Comparison of ENCODE assay signal across 9 cellular contexts in genomic region chr15:77069521-77070121, GRCh38. TPM values are rescaled to one million over a fixed set of nuclear protein-coding genes. Genes with fewer than 3 reads are reported as not detected.
DNase-seq lines count a peak whose midpoint lies in the region; ATAC-seq, FAIRE-seq and TF ChIP-seq lines count a peak whose summit lies in the region.
"Had no signal": no experiment of that assay in that cellular context is flagged by ENCODE, and none has a peak within 500 bp of the region (broad histone marks: within the 10 kb centered on the region; RNA-seq: fewer than 3 reads in every experiment).

No MANE protein-coding gene starts in this region.

- H3K4me1 ChIP-seq in HUES48 (ENCODE audit: control insufficient read depth, insufficient read depth, low read length) (peaks cover 17% of the 10 kb centered on the region), astrocyte (ENCODE audit: insufficient read depth, low read length) (peaks cover 21% of the 10 kb centered on the region), left lung (peaks cover 36 to 61% of the 10 kb centered on the region in 2 donors), thymus (ENCODE audit: control insufficient read depth, insufficient read depth, low read length) (peaks cover 14% of the 10 kb centered on the region)

- intact Hi-C loops in left lung (cut with DNase I): no loop called here

- H3K9ac ChIP-seq in HUES48 (ENCODE audit: low read depth, low read length) (no peak overlapping the region), astrocyte (ENCODE audit: low read length) (peak overlapping the region; percentile 90)

- peaks cover 9% of the 10 kb centered on the region; the same call in 1 of the 2 replicates for H3K36me3 ChIP-seq in HUES48 (ENCODE audit: control insufficient read depth, insufficient read depth, low read length)
- no peaks in the 10 kb centered on the region for H3K36me3 ChIP-seq in astrocyte (ENCODE audit: insufficient read depth, low read length)
- H3K36me3 ChIP-seq in left lung: no peaks in the 10 kb centered on the region
- H3K36me3 ChIP-seq in thymus (ENCODE audit: control insufficient read depth, insufficient read depth): no peaks in the 10 kb centered on the region

- peak overlapping the region; percentile 92 for H3K4me3 Mint-ChIP-seq in astrocyte (ENCODE audit: unreplicated experiment)

- peaks cover 49% of the 10 kb centered on the region for H4K20me1 ChIP-seq in astrocyte (ENCODE audit: insufficient read depth, low read length)

- H3K9me3 Mint-ChIP-seq in astrocyte (ENCODE audit: unreplicated experiment): no peaks in the 10 kb centered on the region

- TF ChIP-seq CTCF in AG10803 (conservative IDR thresholded peaks at IDR 0.05; ENCODE audit: low read length) (no peak), astrocyte (IDR thresholded peaks at IDR 0.05; ENCODE audit: insufficient read depth, low read depth, low read length) (no peak), left lung (IDR thresholded peaks at IDR 0.05) (no peak)

- no peak for FAIRE-seq in astrocyte (lab: Jason Lieb, UNC)
- FAIRE-seq: islet of Langerhans had no signal

- DNase-seq in AG10803 (ENCODE audit: low read depth) (no peak), astrocyte (ENCODE audit: low read depth) (no peak), left lung (peak in 1 of 2 donors; percentile 53)
- no peak for DNase-seq in activated effector memory CD4-positive, alpha-beta T cell treated with Interleukin-2 at 50 U/mL for 16 hours

- H3K36me3 Mint-ChIP-seq in astrocyte (ENCODE audit: low read depth, unreplicated experiment): no peaks in the 10 kb centered on the region

- H3K27me3 Mint-ChIP-seq in astrocyte (ENCODE audit: low read depth, unreplicated experiment): peaks cover 3% of the 10 kb centered on the region

- 51% methylated on average over 13 of the region's 13 CpGs for WGBS in thymus

- peak overlapping the region; percentile 29 for H3K27ac Mint-ChIP-seq in astrocyte (ENCODE audit: unreplicated experiment)

- no peak overlapping the region for H2AFZ ChIP-seq in astrocyte (ENCODE audit: low read depth, low read length)

- peaks cover 15% of the 10 kb centered on the region for H3K4me1 Mint-ChIP-seq in astrocyte (ENCODE audit: low read depth, unreplicated experiment)

- H3K4me2 ChIP-seq in astrocyte (ENCODE audit: low read length): peak overlapping the region; percentile 99

- no peak overlapping the region for H3K27ac ChIP-seq in HUES48 (ENCODE audit: low read depth, low read length)
- H3K27ac ChIP-seq in astrocyte (ENCODE audit: low read depth, low read length): no peak overlapping the region
- H3K27ac ChIP-seq in left lung: peak overlapping the region; percentile 87 to 94
- no peak overlapping the region for H3K27ac ChIP-seq in thymus (ENCODE audit: low read depth)

- ATAC-seq in left lung (peak; percentile 63), HG03045 (IDR thresholded peaks at IDR 0.05; ENCODE audit: unreplicated experiment) (no peak), HG03135 (IDR thresholded peaks at IDR 0.05; ENCODE audit: unreplicated experiment) (no peak)

- H3K27me3 ChIP-seq in HUES48 (ENCODE audit: control insufficient read depth, insufficient read depth, low read length) (peaks cover 4% of the 10 kb centered on the region), astrocyte (ENCODE audit: insufficient read depth, low read length) (peaks cover 9% of the 10 kb centered on the region), left lung (no peaks in the 10 kb centered on the region), thymus (ENCODE audit: control insufficient read depth, insufficient read depth) (no peaks in the 10 kb centered on the region)

- H3K9me3 ChIP-seq in HUES48 (ENCODE audit: control insufficient read depth, insufficient read depth, low read length): no peaks in the 10 kb centered on the region
- H3K9me3 ChIP-seq in astrocyte (ENCODE audit: insufficient read depth, low read depth, low read length): no peaks in the 10 kb centered on the region
- H3K9me3 ChIP-seq in left lung: no peaks in the 10 kb centered on the region
- peaks cover 2% of the 10 kb centered on the region for H3K9me3 ChIP-seq in thymus (ENCODE audit: control insufficient read depth)

- H3K79me2 ChIP-seq in astrocyte (ENCODE audit: insufficient read depth, low read length): peaks cover 55% of the 10 kb centered on the region

- H3K4me3 ChIP-seq in AG10803 (ENCODE audit: low read length) (peak overlapping the region; percentile 76), HUES48 (ENCODE audit: low read depth, low read length) (peak overlapping the region; percentile 78), astrocyte (ENCODE audit: insufficient read depth, low read depth, low read length) (peak overlapping the region; percentile 82), left lung (peak overlapping the region; percentile 65 to 72), thymus (ENCODE audit: low read length) (peak overlapping the region; percentile 87)

RNA-seq across cellular contexts. Expression of gene TSPAN3, which starts 1.3 kb away (rescaled TPM):
- total RNA-seq in astrocyte: 223 and 245 TPM in 2 replicates
- 100 to 1,000 TPM; 385 to 645 TPM for total RNA-seq in left lung
- 127 TPM for polyA plus RNA-seq in thymus

Comparison
In these comparisons a context has a peak if more than half of its experiments do, and no peak if none do; other contexts are left out.
1. H3K27ac ChIP-seq: peak in left lung (2 of 2); none in HUES48 (single experiment), astrocyte (single experiment) and thymus (single experiment).
2. Peak in every context shown above with its lines, with median percentiles within 50 percentile points of each other: H3K4me3 ChIP-seq.